8 cellular contexts compared by ENCODE assay signal in the genomic region with DNA sequence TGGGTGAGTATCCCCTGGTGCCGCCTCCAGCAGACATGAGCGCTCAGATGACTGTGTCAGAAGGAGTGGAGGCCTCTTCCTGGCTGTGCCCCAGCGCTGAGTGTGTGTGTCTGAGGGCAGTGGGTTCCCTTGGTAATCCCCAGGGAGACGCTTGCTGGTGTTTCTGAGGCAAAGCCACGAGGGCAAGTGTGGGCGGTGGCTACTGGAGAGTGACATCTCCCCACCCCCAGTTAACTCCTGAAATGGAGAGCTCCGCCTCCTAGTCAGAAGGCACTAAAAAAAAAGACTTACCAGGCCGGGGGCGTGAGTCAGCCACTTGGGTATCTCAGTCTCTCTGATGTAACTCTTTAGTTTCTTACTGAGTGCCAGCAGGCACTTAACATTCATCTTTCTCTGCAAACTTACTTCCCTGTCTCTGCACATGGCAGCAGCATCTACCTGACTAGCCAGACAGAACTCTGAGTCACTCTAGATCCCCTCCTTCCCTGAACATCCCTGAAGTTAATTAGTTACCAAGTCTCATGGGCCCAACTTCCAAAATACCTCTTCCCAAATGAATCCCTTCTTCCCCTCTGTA. TPM values are rescaled to one million over a fixed set of nuclear protein-coding genes. Genes with fewer than 3 reads are reported as not detected.
DNase-seq lines count a peak whose midpoint lies in the region; ATAC-seq and TF ChIP-seq lines count a peak whose summit lies in the region.

No MANE protein-coding gene starts in this region.

- TF ChIP-seq CTCF in epithelial cell of esophagus (IDR thresholded peaks at IDR 0.05; ENCODE audit: insufficient read depth, low read depth, low read length, missing control alignments) (no peak), neural crest cell (conservative IDR thresholded peaks at IDR 0.05) (no peak)

- H3K27me3 Mint-ChIP-seq in neural crest cell (ENCODE audit: low read depth) = no peaks in the 10 kb centered on the region

- H3K27ac Mint-ChIP-seq in neural crest cell (ENCODE audit: unreplicated experiment) = peak overlapping the region; percentile 21

- no peak overlapping the region for H3K4me3 ChIP-seq in epithelial cell of esophagus (ENCODE audit: low read length)

- ATAC-seq in HG02884 (IDR thresholded peaks at IDR 0.05; ENCODE audit: unreplicated experiment) = peak; percentile 81

- H3K36me3 Mint-ChIP-seq in neural crest cell (ENCODE audit: low read depth) = peaks cover 4% of the 10 kb centered on the region

- H3K9me3 Mint-ChIP-seq in neural crest cell = no peaks in the 10 kb centered on the region

- H3K4me1 Mint-ChIP-seq in neural crest cell = peaks cover 20% of the 10 kb centered on the region

- peak overlapping the region; percentile 9 for H3K4me3 Mint-ChIP-seq in neural crest cell

- DNase-seq in NCI-H526 (lab: John Stamatoyannopoulos, UW) (peak; percentile 47 to 62), NCI-H526 treated with DMSO at 0.1 percent for 48 hours (lab: John Stamatoyannopoulos, UW) (no peak), NCI-H226 (peak; percentile 95), epithelial cell of esophagus (ENCODE audit: low read depth) (peak; percentile 96), neural crest cell (ENCODE audit: low read depth, low spot score) (peak; percentile 30), superior temporal gyrus (ENCODE audit: extremely low spot score) (peak; percentile 40)
- DNase-seq in activated CD8-positive, alpha-beta memory T cell treated with anti-CD3 and anti-CD28 coated beads for 24 hours = peak; percentile 92

RNA-seq across cellular contexts. Expression of gene ORM2, which starts 19.3 kb away (rescaled TPM):
- total RNA-seq in neural crest cell = not detected in 2 replicates

RNA-seq across cellular contexts. Expression of gene ORM1, which starts 26.1 kb away (rescaled TPM):
- total RNA-seq in neural crest cell = not detected in 2 replicates

RNA-seq across cellular contexts. Expression of gene AKNA, which starts 38.8 kb away (rescaled TPM):
- 13.4 and 16.6 TPM in 2 replicates for total RNA-seq in neural crest cell
